ENCODE assay signal across 1 cellular context in genomic region chr7:85765698-85766298, GRCh38.
TF ChIP-seq lines count a peak whose summit lies in the region.

No MANE protein-coding gene starts in this region.

TF ChIP-seq in GM23338, 12 proteins besides CTCF, POLR2A, EP300 and RAD21 (continued from another document):
- TF ChIP-seq REST (IDR thresholded peaks at IDR 0.05; ENCODE audit: unreplicated experiment) (no peak), NANOG (IDR thresholded peaks at IDR 0.05; ENCODE audit: borderline replicate concordance) (no peak), JUNB (IDR thresholded peaks at IDR 0.05; ENCODE audit: unreplicated experiment) (no peak), EZH2 (IDR thresholded peaks at IDR 0.05; ENCODE audit: low read depth, unreplicated experiment) (no peak), EZH2phosphoT487 (IDR thresholded peaks at IDR 0.05; ENCODE audit: unreplicated experiment) (no peak), POLR2AphosphoS5 (IDR thresholded peaks at IDR 0.05; ENCODE audit: low read depth) (no peak), ZNF114 (CRISPR knock-in tag; IDR thresholded peaks at IDR 0.05) (no peak)
TF ChIP-seq in GM23338: peak in this region for 0.
